ENCODE assay signal across 8 cellular contexts in the genomic region with DNA sequence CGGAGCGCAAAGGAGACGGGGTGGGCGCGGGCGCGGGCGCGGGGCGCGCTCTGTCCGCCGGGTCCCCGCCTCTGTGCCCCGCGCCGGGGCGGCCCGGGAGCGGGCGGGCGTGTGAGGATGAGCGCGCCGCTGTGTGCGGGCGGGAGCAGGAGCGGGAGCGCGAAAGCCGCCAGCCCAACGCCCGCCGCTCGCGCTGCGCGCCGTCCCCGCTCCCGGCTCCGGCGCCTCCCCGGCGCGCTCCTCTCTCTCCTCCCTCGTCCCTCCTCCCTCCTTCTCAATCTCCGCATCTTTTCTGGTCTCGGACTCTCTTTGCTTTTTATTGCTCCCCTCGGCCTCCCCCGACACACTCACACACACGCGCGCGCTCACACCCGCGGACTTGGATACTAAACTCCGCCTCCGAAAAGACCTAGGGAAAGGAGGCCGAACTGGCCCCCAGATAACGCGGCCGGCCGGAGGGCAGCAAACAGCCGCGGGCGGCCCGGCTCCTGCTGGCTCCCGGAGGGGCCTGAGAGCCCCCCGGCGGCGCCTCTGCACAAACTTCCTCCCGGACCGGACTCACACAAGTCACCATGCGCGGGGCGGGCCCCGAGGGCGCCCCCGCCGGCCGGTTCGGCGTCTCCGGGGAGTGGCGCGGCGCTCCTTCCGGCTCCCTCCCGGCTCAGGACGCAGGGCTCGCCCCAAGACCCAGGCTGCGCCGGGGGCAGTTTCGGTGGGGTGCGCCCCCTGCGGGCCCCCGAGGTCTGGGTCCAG. TPM values are rescaled to one million over a fixed set of nuclear protein-coding genes. Genes with fewer than 3 reads are reported as not detected.
DNase-seq lines count a peak whose midpoint lies in the region; ATAC-seq, FAIRE-seq and TF ChIP-seq lines count a peak whose summit lies in the region.

A gene with protein sequence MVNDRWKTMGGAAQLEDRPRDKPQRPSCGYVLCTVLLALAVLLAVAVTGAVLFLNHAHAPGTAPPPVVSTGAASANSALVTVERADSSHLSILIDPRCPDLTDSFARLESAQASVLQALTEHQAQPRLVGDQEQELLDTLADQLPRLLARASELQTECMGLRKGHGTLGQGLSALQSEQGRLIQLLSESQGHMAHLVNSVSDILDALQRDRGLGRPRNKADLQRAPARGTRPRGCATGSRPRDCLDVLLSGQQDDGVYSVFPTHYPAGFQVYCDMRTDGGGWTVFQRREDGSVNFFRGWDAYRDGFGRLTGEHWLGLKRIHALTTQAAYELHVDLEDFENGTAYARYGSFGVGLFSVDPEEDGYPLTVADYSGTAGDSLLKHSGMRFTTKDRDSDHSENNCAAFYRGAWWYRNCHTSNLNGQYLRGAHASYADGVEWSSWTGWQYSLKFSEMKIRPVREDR (minus strand): TSS at position 596 of the 753 bp plus-strand sequence. CDS start 640 bp downstream, outside the sequence.

- intact Hi-C loops in dorsolateral prefrontal cortex (cut with DNase I), result loop anchor here in 1 of 2 donors (5.0 kb wide), 1 partner anchor 67 kb away; no protein-coding TSS in a partner anchor

- H3K27ac ChIP-seq in A549 (peak within 1 kb of the TSS; percentile 78 to 90), Peyer's patch (no peak within 1 kb of the TSS), dorsolateral prefrontal cortex (no peak within 1 kb of the TSS)

- TF ChIP-seq EP300 in A549 (IDR thresholded peaks at IDR 0.05), result no peak

- DNase-seq in A549 (ENCODE audit: low read depth in 1 of 2, low spot score in 1 of 2), result peak; percentile 67 to 73
- DNase-seq in Peyer's patch, result peak in 2 of 3 donors; percentile 52 to 70
- DNase-seq in dorsolateral prefrontal cortex, result no peak
- DNase-seq in myocyte (ENCODE audit: low read depth), result peak; percentile 45
- no peak for DNase-seq in NCI-H187 treated with DMSO at 0.1 percent for 48 hours (lab: John Stamatoyannopoulos, UW)

- CTCF ChIA-PET in A549 (lab: Yijun Ruan, JAX), result interaction anchor here (0.7 to 7.8 kb wide), 10 partner anchors 10 to 94 kb away, joined by 3 to 78 read pairs (median 4); no protein-coding TSS in a partner anchor

- ATAC-seq in A549 (peak; percentile 48 to 61), GM19023 (IDR thresholded peaks at IDR 0.05; ENCODE audit: unreplicated experiment) (no peak), HG03025 (IDR thresholded peaks at IDR 0.05; ENCODE audit: low FRiP score, unreplicated experiment) (no peak)

- H3K9me3 ChIP-seq in A549, result no peaks in the 10 kb centered on the region
- no peaks in the 10 kb centered on the region for H3K9me3 ChIP-seq in Peyer's patch

- H3K27me3 ChIP-seq in Peyer's patch, result peaks cover 0 to 32% of the 10 kb centered on the region in 2 donors
- peaks cover 0 to 79% (median 42%) of the 10 kb centered on the region in 45 donors for H3K27me3 ChIP-seq in dorsolateral prefrontal cortex

- POLR2A ChIA-PET in A549 (lab: Yijun Ruan, JAX), result no interaction called here

- FAIRE-seq in A549 (lab: Jason Lieb, UNC), result no peak

- H3K4me1 ChIP-seq in A549 (peaks cover 42% of the 10 kb centered on the region), Peyer's patch (peaks cover 0 to 38% (median 12%) of the 10 kb centered on the region in 4 donors)

- H3K4me3 ChIP-seq in A549, result peak within 1 kb of the TSS; percentile 63
- peak within 1 kb of the TSS; percentile 12 to 66 (median 48) for H3K4me3 ChIP-seq in Peyer's patch
- H3K4me3 ChIP-seq in dorsolateral prefrontal cortex, result peak within 1 kb of the TSS in 58 of 59 donors; percentile 26 to 69 (median 51)

- TF ChIP-seq POLR2A in A549 (IDR thresholded peaks at IDR 0.05; ENCODE audit: low read length) (no peak), Peyer's patch (IDR thresholded peaks at IDR 0.05) (no peak)

- TF ChIP-seq RAD21 in A549 (conservative IDR thresholded peaks at IDR 0.05 in 1 of 2, IDR thresholded peaks at IDR 0.05 in 1 of 2), result peak in 1 of 2 experiments; percentile 31; a peak in 1 of 5 replicates

- TF ChIP-seq CTCF in A549 (IDR thresholded peaks at IDR 0.05), result peak; percentile 58
- peak; percentile 41 for TF ChIP-seq CTCF in GM12872 (IDR thresholded peaks at IDR 0.05; ENCODE audit: insufficient read depth, low read depth, low read length)
- TF ChIP-seq CTCF in Peyer's patch (IDR thresholded peaks at IDR 0.05), result peak in 2 of 6 experiments; percentile 8 to 11
- TF ChIP-seq CTCF in dorsolateral prefrontal cortex (IDR thresholded peaks at IDR 0.05 in 54 of 56, conservative IDR thresholded peaks at IDR 0.05 in 2 of 56; ENCODE audit: low read depth in 1 of 56, partially characterized antibody in 56 of 56), result peak in 6 of 56 donors; percentile 5 to 13 (median 10)

- WGBS in A549 (ENCODE audit: missing lambda C conversion rate), result 2% methylated on average over 60 of the region's 98 CpGs

- peak within 1 kb of the TSS; percentile 94 for H3K4me2 ChIP-seq in A549

- no peaks in the 10 kb centered on the region for H3K36me3 ChIP-seq in Peyer's patch

TF ChIP-seq in A549, 52 proteins besides CTCF, POLR2A, EP300 and RAD21:
- TF ChIP-seq EHF (CRISPR knock-in tag; IDR thresholded peaks at IDR 0.05) (no peak), RCOR1 (IDR thresholded peaks at IDR 0.05; ENCODE audit: low read depth, low read length) (no peak), MAFK (IDR thresholded peaks at IDR 0.05; ENCODE audit: partially characterized antibody) (no peak), JUN (IDR thresholded peaks at IDR 0.05) (peak in 1 of 2 experiments; percentile 11; a peak in 1 of 5 replicates), RNF2 (IDR thresholded peaks at IDR 0.05; ENCODE audit: borderline replicate concordance, low read depth) (0 out of 2 replicates have a peak, but pooled peaks have one; percentile 59), CEBPB (IDR thresholded peaks at IDR 0.05) (no peak), MYC (IDR thresholded peaks at IDR 0.05; ENCODE audit: borderline replicate concordance, low read length) (no peak), MAZ (IDR thresholded peaks at IDR 0.05; ENCODE audit: borderline replicate concordance, low read depth, low read length) (no peak), BHLHE40 (IDR thresholded peaks at IDR 0.05; ENCODE audit: low read depth, low read length) (no peak), CBX2 (IDR thresholded peaks at IDR 0.05; ENCODE audit: borderline replicate concordance, low read depth) (no peak), HOXB5 (CRISPR knock-in tag; IDR thresholded peaks at IDR 0.05) (no peak), TFCP2L1 (CRISPR knock-in tag; IDR thresholded peaks at IDR 0.05) (no peak), FOXS1 (CRISPR knock-in tag; IDR thresholded peaks at IDR 0.05) (no peak), RFX5 (IDR thresholded peaks at IDR 0.05) (no peak), RARB (CRISPR knock-in tag; IDR thresholded peaks at IDR 0.05) (no peak), CHD4 (IDR thresholded peaks at IDR 0.05; ENCODE audit: borderline replicate concordance) (no peak), HOXB13 (CRISPR knock-in tag; IDR thresholded peaks at IDR 0.05; ENCODE audit: low read depth) (no peak), NPAS2 (CRISPR knock-in tag; IDR thresholded peaks at IDR 0.05; ENCODE audit: borderline replicate concordance) (no peak), NFE2L2 (conservative IDR thresholded peaks at IDR 0.05; ENCODE audit: low read length) (no peak), CBX8 (IDR thresholded peaks at IDR 0.05) (no peak), HDAC2 (IDR thresholded peaks at IDR 0.05) (peak; percentile 70; the same call in 1 of the 2 replicates)
- TF ChIP-seq, protein P1, sequence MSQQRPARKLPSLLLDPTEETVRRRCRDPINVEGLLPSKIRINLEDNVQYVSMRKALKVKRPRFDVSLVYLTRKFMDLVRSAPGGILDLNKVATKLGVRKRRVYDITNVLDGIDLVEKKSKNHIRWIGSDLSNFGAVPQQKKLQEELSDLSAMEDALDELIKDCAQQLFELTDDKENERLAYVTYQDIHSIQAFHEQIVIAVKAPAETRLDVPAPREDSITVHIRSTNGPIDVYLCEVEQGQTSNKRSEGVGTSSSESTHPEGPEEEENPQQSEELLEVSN (IDR thresholded peaks at IDR 0.05; ENCODE audit: borderline replicate concordance, low read depth), result no peak; the same call in 1 of the 2 replicates
- TF ChIP-seq, protein P2, sequence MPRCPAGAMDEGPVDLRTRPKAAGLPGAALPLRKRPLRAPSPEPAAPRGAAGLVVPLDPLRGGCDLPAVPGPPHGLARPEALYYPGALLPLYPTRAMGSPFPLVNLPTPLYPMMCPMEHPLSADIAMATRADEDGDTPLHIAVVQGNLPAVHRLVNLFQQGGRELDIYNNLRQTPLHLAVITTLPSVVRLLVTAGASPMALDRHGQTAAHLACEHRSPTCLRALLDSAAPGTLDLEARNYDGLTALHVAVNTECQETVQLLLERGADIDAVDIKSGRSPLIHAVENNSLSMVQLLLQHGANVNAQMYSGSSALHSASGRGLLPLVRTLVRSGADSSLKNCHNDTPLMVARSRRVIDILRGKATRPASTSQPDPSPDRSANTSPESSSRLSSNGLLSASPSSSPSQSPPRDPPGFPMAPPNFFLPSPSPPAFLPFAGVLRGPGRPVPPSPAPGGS (IDR thresholded peaks at IDR 0.05), result no peak
- TF ChIP-seq, protein P3, sequence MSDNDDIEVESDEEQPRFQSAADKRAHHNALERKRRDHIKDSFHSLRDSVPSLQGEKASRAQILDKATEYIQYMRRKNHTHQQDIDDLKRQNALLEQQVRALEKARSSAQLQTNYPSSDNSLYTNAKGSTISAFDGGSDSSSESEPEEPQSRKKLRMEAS (IDR thresholded peaks at IDR 0.05), result peak; percentile 35
- TF ChIP-seq, protein P4, sequence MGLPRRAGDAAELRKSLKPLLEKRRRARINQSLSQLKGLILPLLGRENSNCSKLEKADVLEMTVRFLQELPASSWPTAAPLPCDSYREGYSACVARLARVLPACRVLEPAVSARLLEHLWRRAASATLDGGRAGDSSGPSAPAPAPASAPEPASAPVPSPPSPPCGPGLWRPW (IDR thresholded peaks at IDR 0.05), result no peak

RNA-seq across cellular contexts. Expression of the gene that starts here (rescaled TPM):
- polyA plus RNA-seq in A549 (2011; rRNA removed) (4.8 and 4.9 TPM in 2 replicates), A549 (2017; fragmentation: RNase III; extraction: RNeasy Plus Mini Kit Qiagen cat#74134 plus additional on column Dnase treatment) (3.5 to 5.0 TPM (median 4.8 TPM) in 3 replicates)
- polyA plus RNA-seq in A549 (2012; cell fraction: cytosol; rRNA removed), result 4.9 and 6.2 TPM in 2 replicates
- polyA plus RNA-seq in A549 (2012; cell fraction: nucleus; rRNA removed), result 8.9 and 11.6 TPM in 2 replicates
- polyA minus RNA-seq in A549 (2011; rRNA and poly(A)+ RNA removed), result 2.9 and 3.1 TPM in 2 replicates
- total RNA-seq in Peyer's patch (1 to 10 TPM in 1 of 4 donors, not detected in 3; 3.3 TPM), dorsolateral prefrontal cortex (1 to 10 TPM in 87 of 120 experiments, under 1 TPM in 31, not detected in 2; 0.24 to 4.5 (median 1.6) TPM), myocyte (0.36 and 0.48 TPM in 2 replicates)
- 16.0 TPM for polyA plus RNA-seq in myocyte (2012)

Comparison
In these comparisons a context has a peak if more than half of its experiments do, and no peak if none do; other contexts are left out.
1. ATAC-seq: peak in A549 (2 of 2); none in GM19023 (single experiment) and HG03025 (single experiment).
2. DNase-seq: peak in A549 (2 of 2), Peyer's patch (2 of 3) and myocyte (single experiment); none in dorsolateral prefrontal cortex (0 of 10) and NCI-H187 treated with DMSO at 0.1 percent for 48 hours (single experiment).
3. H3K27ac ChIP-seq: peak in A549 (2 of 2); none in Peyer's patch (0 of 4) and dorsolateral prefrontal cortex (0 of 59).
4. Peak in every context shown above with its lines, with median percentiles within 50 percentile points of each other: H3K4me3 ChIP-seq.